Comparison of ENCODE assay signal across 8 cellular contexts in the genomic region with DNA sequence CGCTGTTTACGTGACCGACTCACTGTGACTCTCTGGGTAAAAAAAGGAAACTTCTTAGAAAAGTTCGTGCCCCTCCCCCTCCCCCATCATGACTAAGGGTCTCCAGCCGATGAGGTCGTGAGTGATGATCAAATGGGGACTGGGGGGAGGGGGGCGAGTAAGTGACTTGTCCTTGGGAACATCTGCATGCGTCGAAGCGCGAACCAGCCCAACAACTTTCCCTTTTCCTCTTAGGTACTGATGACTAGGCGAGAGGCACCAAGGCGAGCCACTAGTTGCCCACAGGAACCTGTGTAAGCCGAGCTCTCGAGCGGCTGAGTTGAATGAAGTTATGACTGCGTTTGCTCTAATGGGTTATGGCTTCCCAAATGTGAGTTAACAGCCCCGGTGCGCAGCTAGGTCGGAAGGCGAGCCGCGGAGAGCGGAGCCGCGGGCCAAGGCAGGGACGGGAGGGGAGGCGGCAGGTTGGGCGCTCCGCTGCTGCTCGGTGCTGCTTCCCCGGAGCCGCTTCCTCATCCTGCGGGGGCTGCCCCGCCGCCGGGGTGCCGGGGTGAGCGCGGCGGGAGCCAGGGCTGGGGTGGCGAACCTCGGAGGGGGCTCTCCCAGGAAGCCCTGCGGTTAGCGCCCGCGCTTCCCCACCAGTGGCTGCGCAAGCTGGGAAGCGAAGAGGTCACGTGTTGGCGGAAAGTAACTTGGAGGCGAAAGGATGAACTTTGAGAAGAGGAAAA. TPM values are rescaled to one million over a fixed set of nuclear protein-coding genes. Genes with fewer than 3 reads are reported as not detected.
A peak's percentile ranks its signal among the peaks of the same experiment; 100 is the strongest.
DNase-seq lines count a peak whose midpoint lies in the region; ATAC-seq and TF ChIP-seq lines count a peak whose summit lies in the region.

No MANE protein-coding gene starts in this region.

- H3K27me3 Mint-ChIP-seq in activated CD8-positive, alpha-beta T cell treated with anti-CD3 and anti-CD28 coated beads, Interleukin-2, amount 10 ng/mL, durations not matched to agents 7 days and 5 days (ENCODE audit: low read depth): peaks cover 62% of the 10 kb centered on the region

- peak overlapping the region in 3 of 4 donors; percentile 19 to 48 (median 28) for H3K4me3 ChIP-seq in transverse colon
- H3K4me3 ChIP-seq in uterus: no peak overlapping the region

- H3K36me3 Mint-ChIP-seq in activated CD8-positive, alpha-beta T cell treated with anti-CD3 and anti-CD28 coated beads, Interleukin-2, amount 10 ng/mL, durations not matched to agents 7 days and 5 days (ENCODE audit: low read depth): peaks cover 12% of the 10 kb centered on the region

- in situ Hi-C loops in transverse colon (cut with MboI; ENCODE audit: low pct_ligation_motif_present in 1 of 4, low pct_unique_long_range_greater_than_20kb in 1 of 4, low sequenced_read_pairs in 3 of 4): loop anchor here in 3 of 4 donors (25.0 kb wide), 3 partner anchors 110 to 965 kb away; no protein-coding TSS in a partner anchor

- intact Hi-C loops in transverse colon (cut with DNase I; ENCODE audit: low total_unique reads): no loop called here
- intact Hi-C loops in uterus (cut with DNase I; ENCODE audit: low total_unique reads): no loop called here

- TF ChIP-seq EP300 in transverse colon (IDR thresholded peaks at IDR 0.05; ENCODE audit: low read depth): no peak

- H3K4me3 Mint-ChIP-seq in activated CD8-positive, alpha-beta T cell treated with anti-CD3 and anti-CD28 coated beads, Interleukin-2, amount 10 ng/mL, durations not matched to agents 7 days and 5 days: no peak overlapping the region

- peaks cover 8% of the 10 kb centered on the region for H3K4me1 Mint-ChIP-seq in activated CD8-positive, alpha-beta T cell treated with anti-CD3 and anti-CD28 coated beads, Interleukin-2, amount 10 ng/mL, durations not matched to agents 7 days and 5 days (ENCODE audit: low read depth)

- H3K27ac ChIP-seq in transverse colon: no peak overlapping the region
- H3K27ac ChIP-seq in uterus: no peak overlapping the region

- H3K27me3 ChIP-seq in transverse colon: peaks cover 87% of the 10 kb centered on the region
- H3K27me3 ChIP-seq in uterus: peaks cover 0 to 43% of the 10 kb centered on the region in 2 donors

- POLR2A ChIA-PET in activated CD8-positive, alpha-beta T cell treated with anti-CD3 and anti-CD28 coated beads, Interleukin-2, amount 10 ng/mL, durations not matched to agents 7 days and 5 days (lab: Charles Lee): no interaction called here

- peak; percentile 58 for ATAC-seq in GM21423 (IDR thresholded peaks at IDR 0.05; ENCODE audit: unreplicated experiment)
- no peak for ATAC-seq in activated CD8-positive, alpha-beta T cell treated with anti-CD3 and anti-CD28 coated beads, Interleukin-2, amount 10 ng/mL, durations not matched to agents 7 days and 5 days
- ATAC-seq in HG02571 (IDR thresholded peaks at IDR 0.05; ENCODE audit: unreplicated experiment): no peak

- no peak for TF ChIP-seq CTCF in transverse colon (IDR thresholded peaks at IDR 0.05)
- TF ChIP-seq CTCF in uterus (IDR thresholded peaks at IDR 0.05): no peak

- H3K36me3 ChIP-seq in transverse colon: no peaks in the 10 kb centered on the region
- H3K36me3 ChIP-seq in uterus: no peaks in the 10 kb centered on the region

- DNase-seq in COLO668 (lab: John Stamatoyannopoulos, UW; ENCODE audit: unreplicated experiment) (peak; percentile 50), islet precursor cell (peak; percentile 69), transverse colon (peak; percentile 7), NCI-H128 (lab: John Stamatoyannopoulos, UW; ENCODE audit: unreplicated experiment) (no peak), uterus (no peak)
- peak; percentile 22 for DNase-seq in activated CD8-positive, alpha-beta T cell treated with anti-CD3 and anti-CD28 coated beads, Interleukin-2, amount 10 ng/mL, durations not matched to agents 7 days and 5 days

- H3K9me3 ChIP-seq in transverse colon: no peaks in the 10 kb centered on the region
- no peaks in the 10 kb centered on the region for H3K9me3 ChIP-seq in uterus

- WGBS in transverse colon (ENCODE audit: low coverage in 1 of 2), 2 donors: 4% methylated on average over 47 of the region's 52 CpGs; no CpG with 5 or more reads in 1 of the 2 donors

- peaks cover 11% of the 10 kb centered on the region for H3K9me3 Mint-ChIP-seq in activated CD8-positive, alpha-beta T cell treated with anti-CD3 and anti-CD28 coated beads, Interleukin-2, amount 10 ng/mL, durations not matched to agents 7 days and 5 days (ENCODE audit: insufficient read depth)

- H3K4me1 ChIP-seq in transverse colon: peaks cover 14 to 31% (median 27%) of the 10 kb centered on the region in 4 donors
- peaks cover 0 to 8% of the 10 kb centered on the region in 2 donors for H3K4me1 ChIP-seq in uterus

- H3K27ac Mint-ChIP-seq in activated CD8-positive, alpha-beta T cell treated with anti-CD3 and anti-CD28 coated beads, Interleukin-2, amount 10 ng/mL, durations not matched to agents 7 days and 5 days: no peak overlapping the region

- TF ChIP-seq POLR2A in transverse colon (IDR thresholded peaks at IDR 0.05): no peak
- TF ChIP-seq POLR2A in uterus (IDR thresholded peaks at IDR 0.05): no peak

- CTCF ChIA-PET in activated CD8-positive, alpha-beta T cell treated with anti-CD3 and anti-CD28 coated beads, Interleukin-2, amount 10 ng/mL, durations not matched to agents 7 days and 5 days (lab: Charles Lee): interaction anchor here (1.4 kb wide), 1 partner anchor 23 kb away, joined by 3 read pairs; no protein-coding TSS in a partner anchor

RNA-seq across cellular contexts. Expression of a gene that starts 22.0 kb away (rescaled TPM):
- total RNA-seq in activated CD8-positive, alpha-beta T cell treated with anti-CD3 and anti-CD28 coated beads, Interleukin-2, amount 10 ng/mL, durations not matched to agents 7 days and 5 days: not detected
- total RNA-seq in transverse colon: under 1 TPM in 2 of 4 donors, not detected in 2; 0.14 to 0.64 TPM
- total RNA-seq in uterus: under 1 TPM in 1 of 4 donors, not detected in 3; 0.83 TPM

Comparison
In these comparisons a context has a peak if more than half of its experiments do, and no peak if none do; other contexts are left out.
1. DNase-seq: peak in COLO668 (single experiment), activated CD8-positive, alpha-beta T cell treated with anti-CD3 and anti-CD28 coated beads, Interleukin-2, amount 10 ng/mL, durations not matched to agents 7 days and 5 days (single experiment), islet precursor cell (single experiment) and transverse colon (single experiment); none in NCI-H128 (single experiment) and uterus (0 of 2).
2. H3K4me3 ChIP-seq: peak in transverse colon (3 of 4); none in uterus (0 of 2).